In genomic region chr13:112841303-112842015, GRCh38 we compare ENCODE assay signal across 7 cellular contexts.
DNase-seq lines count a peak whose midpoint lies in the region; ATAC-seq and TF ChIP-seq lines count a peak whose summit lies in the region.
"Not testable (repeated sequence)": the region's sequence is repeated elsewhere in the genome, so short reads cannot be mapped to it uniquely, and the experiment has no call there.

No MANE protein-coding gene starts in this region.

- H3K4me1 ChIP-seq in IMR-90 (ENCODE audit: control insufficient read depth, insufficient read depth, low read length), result not testable (repeated sequence)
- H3K4me1 ChIP-seq in left ventricle myocardium inferior (peaks cover 32% of the 10 kb centered on the region), mesenchymal stem cell (ENCODE audit: control insufficient read depth, insufficient read depth, low read depth, low read length) (peaks cover 26% of the 10 kb centered on the region), thoracic aorta (ENCODE audit: control insufficient read depth in 1 of 2, low read depth in 2 of 2) (peaks cover 0 to 21% of the 10 kb centered on the region in 2 donors)

- H4K91ac ChIP-seq in IMR-90 (ENCODE audit: insufficient read depth, low read depth, low read length); mesenchymal stem cell (ENCODE audit: low read length): not testable (repeated sequence)

- not testable (repeated sequence) for H2BK120ac ChIP-seq in IMR-90 (ENCODE audit: low read depth, low read length); mesenchymal stem cell (ENCODE audit: low read depth, low read length)

- not testable (repeated sequence) for H3K23ac ChIP-seq in IMR-90 (ENCODE audit: low read depth, low read length); mesenchymal stem cell (ENCODE audit: low read length in 2 of 2)

- H4K8ac ChIP-seq in IMR-90 (ENCODE audit: low read depth in 2 of 2, low read length in 2 of 2); mesenchymal stem cell (ENCODE audit: low read length): not testable (repeated sequence)

- not testable (repeated sequence) for H3K4me3 ChIP-seq in IMR-90 (ENCODE audit: insufficient read depth, low read depth, low read length); cardiac fibroblast (replicated peaks in 1 of 2; ENCODE audit: low read depth in 2 of 2, low read length in 2 of 2); fibroblast of the aortic adventitia (ENCODE audit: low read depth, low read length); mesenchymal stem cell (ENCODE audit: insufficient read depth in 1 of 2, low read depth in 1 of 2, low read length in 2 of 2)
- H3K4me3 ChIP-seq in left ventricle myocardium inferior, result peak overlapping the region; percentile 32
- peak overlapping the region; percentile 59 for H3K4me3 ChIP-seq in thoracic aorta

- H3K56ac ChIP-seq in IMR-90 (ENCODE audit: extremely low read depth, insufficient read depth, low read length), result not testable (repeated sequence)

- H3K79me1 ChIP-seq in IMR-90 (ENCODE audit: low read depth in 1 of 2, low read length in 2 of 2); mesenchymal stem cell (replicated peaks; ENCODE audit: low read length, poor library complexity, severe bottlenecking): not testable (repeated sequence)

- not testable (repeated sequence) for BruUV-seq in IMR-90 (replicated peaks; lab: Mats Ljungman, UMichigan)

- POLR2A ChIA-PET in IMR-90 (lab: Charles Lee; ENCODE audit: unreplicated experiment), result not testable (repeated sequence)

- H4K20me1 ChIP-seq in IMR-90 (ENCODE audit: insufficient read depth, low read length), result not testable (repeated sequence)

- H3K36me3 ChIP-seq in IMR-90 (ENCODE audit: control insufficient read depth, insufficient read depth, low read length), result peaks cover 42% of the 10 kb centered on the region
- peaks cover 70% of the 10 kb centered on the region for H3K36me3 ChIP-seq in left ventricle myocardium inferior
- H3K36me3 ChIP-seq in mesenchymal stem cell (ENCODE audit: control insufficient read depth in 1 of 2, insufficient read depth in 2 of 2, low read depth in 1 of 2, low read length in 2 of 2), result peaks cover 22 to 58% of the 10 kb centered on the region in 2 experiments
- H3K36me3 ChIP-seq in thoracic aorta, result not testable (repeated sequence)

- not testable (repeated sequence) for H4K5ac ChIP-seq in IMR-90 (ENCODE audit: low read depth, low read length)

- not testable (repeated sequence) for H2BK15ac ChIP-seq in IMR-90 (ENCODE audit: low read depth, low read length); mesenchymal stem cell (ENCODE audit: low read depth, poor library complexity, severe bottlenecking)

- not testable (repeated sequence) for H3K9me3 ChIP-seq in IMR-90 (ENCODE audit: control insufficient read depth, insufficient read depth, low read length); left ventricle myocardium inferior (replicated peaks); mesenchymal stem cell (ENCODE audit: control insufficient read depth, low read length); thoracic aorta

- TF ChIP-seq POLR2A in IMR-90 (IDR thresholded peaks at IDR 0.05; ENCODE audit: low read depth, low read length), result not testable (repeated sequence)

- not testable (repeated sequence) for H3K9ac ChIP-seq in IMR-90 (ENCODE audit: low read depth, low read length); mesenchymal stem cell (ENCODE audit: low read length)

- not testable (repeated sequence) for H3K4me2 ChIP-seq in IMR-90 (ENCODE audit: low read depth, low read length); mesenchymal stem cell (ENCODE audit: low read length, poor library complexity, severe bottlenecking)

- not testable (repeated sequence) for DNase-seq in IMR-90; left ventricle myocardium inferior; mesenchymal stem cell; thoracic aorta (ENCODE audit: low spot score)
- DNase-seq in cardiac fibroblast (ENCODE audit: low read depth in 2 of 2) (peak; percentile 24 to 27), fibroblast of the aortic adventitia (ENCODE audit: low read depth) (peak; percentile 12), sciatic nerve (ENCODE audit: low spot score) (peak; percentile 58)

- peak overlapping the region; percentile 16 for H2AK9ac ChIP-seq in IMR-90 (replicated peaks; ENCODE audit: low read depth, low read length, poor library complexity)

- H2AFZ ChIP-seq in IMR-90 (replicated peaks; ENCODE audit: low read length, poor library complexity); mesenchymal stem cell (ENCODE audit: low read depth, low read length): not testable (repeated sequence)

- ATAC-seq in IMR-90 (ENCODE audit: low read depth); thoracic aorta (ENCODE audit: insufficient number of reproducible peaks, low FRiP score, low read depth): not testable (repeated sequence)
- ATAC-seq in sciatic nerve, result peak; percentile 64

- H3K18ac ChIP-seq in IMR-90 (ENCODE audit: low read depth, low read length); mesenchymal stem cell (ENCODE audit: low read depth in 1 of 2, low read length in 2 of 2): not testable (repeated sequence)

- WGBS in IMR-90 (ENCODE audit: extremely low coverage in 2 of 2, insufficient read length in 1 of 2), 2 experiments, result 90% methylated on average over 17 of the region's 31 CpGs; no CpG with 5 or more reads in 1 of the 2 experiments
- 95% methylated on average over 31 of the region's 31 CpGs for WGBS in mesenchymal stem cell

- H3K4ac ChIP-seq in IMR-90 (ENCODE audit: low read depth, low read length); mesenchymal stem cell (ENCODE audit: low read depth in 1 of 2, low read length in 2 of 2): not testable (repeated sequence)

- H2BK12ac ChIP-seq in mesenchymal stem cell (ENCODE audit: low read length in 2 of 2), result not testable (repeated sequence)

- intact Hi-C loops in IMR-90 (cut with micrococcal nuclease); sciatic nerve (cut with DNase I): not testable (repeated sequence)
- intact Hi-C loops in left ventricle myocardium inferior (cut with micrococcal nuclease), result loop anchor here (10.0 kb wide), 1 partner anchor 187 kb away; no protein-coding TSS in a partner anchor

- H2BK5ac ChIP-seq in IMR-90 (ENCODE audit: low read depth, low read length, poor library complexity, severe bottlenecking); mesenchymal stem cell (ENCODE audit: low read depth, low read length, poor library complexity, severe bottlenecking): not testable (repeated sequence)

- CTCF ChIA-PET in IMR-90 (lab: Yijun Ruan, JAX), result not testable (repeated sequence)

- TF ChIP-seq CTCF in IMR-90 (conservative IDR thresholded peaks at IDR 0.05; ENCODE audit: low read depth, low read length); cardiac fibroblast (IDR thresholded peaks at IDR 0.05; ENCODE audit: low read depth, low read length); fibroblast of the aortic adventitia (IDR thresholded peaks at IDR 0.05; ENCODE audit: insufficient read depth, low read length); left ventricle myocardium inferior (IDR thresholded peaks at IDR 0.05; ENCODE audit: borderline replicate concordance); thoracic aorta (IDR thresholded peaks at IDR 0.05): not testable (repeated sequence)

- H3K27me3 ChIP-seq in IMR-90 (ENCODE audit: control insufficient read depth, insufficient read depth, low read length); left ventricle myocardium inferior (ENCODE audit: low read depth); mesenchymal stem cell (ENCODE audit: control insufficient read depth in 1 of 2, insufficient read depth in 1 of 2, low read length in 2 of 2); thoracic aorta (replicated peaks; ENCODE audit: insufficient read depth): not testable (repeated sequence)

- TF ChIP-seq RAD21 in IMR-90 (IDR thresholded peaks at IDR 0.05; ENCODE audit: low read length), result not testable (repeated sequence)

- H3K9me1 ChIP-seq in IMR-90 (ENCODE audit: insufficient read depth, low read length), result not testable (repeated sequence)

- H3K27ac ChIP-seq in IMR-90 (ENCODE audit: insufficient read depth, low read length); mesenchymal stem cell (ENCODE audit: low read length, poor library complexity, severe bottlenecking): not testable (repeated sequence)
- H3K27ac ChIP-seq in left ventricle myocardium inferior (replicated peaks), result peak overlapping the region; percentile 61
- peak overlapping the region; percentile 1 to 47 for H3K27ac ChIP-seq in thoracic aorta

- in situ Hi-C loops in IMR-90 (cut with MboI; ENCODE audit: low sequenced_read_pairs), result not testable (repeated sequence)

- H2BK20ac ChIP-seq in IMR-90 (ENCODE audit: low read depth, low read length), result not testable (repeated sequence)

- dilution Hi-C loops in IMR-90 (cut with HindIII; ENCODE audit: low sequenced_read_pairs, unreplicated experiment), result not testable (repeated sequence)

- not testable (repeated sequence) for H3K14ac ChIP-seq in IMR-90 (replicated peaks; ENCODE audit: low read depth, low read length); mesenchymal stem cell (ENCODE audit: low read length in 2 of 2)

- not testable (repeated sequence) for H2AK5ac ChIP-seq in IMR-90 (ENCODE audit: low read depth, low read length)
- peak overlapping the region; percentile 9 for H2AK5ac ChIP-seq in mesenchymal stem cell (ENCODE audit: low read length, severe bottlenecking)
